ENCODE assay signal across 18 cellular contexts in genomic region chr1:40732756-40733301, GRCh38. TPM values are rescaled to one million over a fixed set of nuclear protein-coding genes. Genes with fewer than 3 reads are reported as not detected.
DNase-seq lines count a peak whose midpoint lies in the region; ATAC-seq and TF ChIP-seq lines count a peak whose summit lies in the region.
"Had no signal": no experiment of that assay in that cellular context is flagged by ENCODE, and none has a peak within 500 bp of the region (broad histone marks: within the 10 kb centered on the region; RNA-seq: fewer than 3 reads in every experiment).

No MANE protein-coding gene starts in this region.

- dilution Hi-C loops in mammary epithelial cell (cut with HindIII; ENCODE audit: low sequenced_read_pairs) = no loop called here

- no peaks in the 10 kb centered on the region for H3K36me3 ChIP-seq in mammary epithelial cell (ENCODE audit: insufficient read depth, low read length)
- H3K36me3 ChIP-seq: vagina had no signal

- peaks cover 16% of the 10 kb centered on the region for H3K4me1 ChIP-seq in mammary epithelial cell (ENCODE audit: insufficient read depth, low read length)

- in situ Hi-C loops in mammary epithelial cell (cut with MboI; ENCODE audit: low sequenced_read_pairs in 2 of 2) = no loop called here

- H3K4me3 Mint-ChIP-seq in MCF 10A (ENCODE audit: unreplicated experiment) (no peak overlapping the region), Calu3 (ENCODE audit: low read depth, unreplicated experiment) (no peak overlapping the region)
- H3K4me3 Mint-ChIP-seq in stimulated activated effector memory CD8-positive, alpha-beta T cell treated with anti-CD3 and anti-CD28 coated beads, Interleukin-12 subunit alpha, Interleukin-12 subunit beta, amount 100 ng/mL, for 72 hours = no peak overlapping the region
- H3K4me3 Mint-ChIP-seq: activated CD4-positive, alpha-beta T cell treated with anti-CD3 and anti-CD28 coated beads, Interleukin-2, amount 10 ng/mL, durations not matched to agents 24 days and 14 days had no signal

- H3K79me2 ChIP-seq in mammary epithelial cell (ENCODE audit: insufficient read depth, low read length) = peaks cover 83% of the 10 kb centered on the region

- peaks cover 16% of the 10 kb centered on the region for H3K4me1 Mint-ChIP-seq in MCF 10A (ENCODE audit: insufficient read depth, unreplicated experiment)
- peaks cover 41% of the 10 kb centered on the region for H3K4me1 Mint-ChIP-seq in stimulated activated effector memory CD8-positive, alpha-beta T cell treated with anti-CD3 and anti-CD28 coated beads, Interleukin-12 subunit alpha, Interleukin-12 subunit beta, amount 100 ng/mL, for 72 hours
- H3K4me1 Mint-ChIP-seq in Calu3 (ENCODE audit: low read depth, unreplicated experiment) = peaks cover 10% of the 10 kb centered on the region

- no peak overlapping the region for H3K9ac ChIP-seq in mammary epithelial cell (ENCODE audit: insufficient read depth, low read length)

- no peak overlapping the region for H3K27ac ChIP-seq in mammary epithelial cell (ENCODE audit: insufficient read depth, low read depth, low read length)
- H3K27ac ChIP-seq in VCaP = peak overlapping the region; percentile 75
- H3K27ac ChIP-seq: A549, skin epidermis, vagina had no signal

- peaks cover 6% of the 10 kb centered on the region for H3K36me3 Mint-ChIP-seq in MCF 10A (ENCODE audit: insufficient read depth, unreplicated experiment)
- H3K36me3 Mint-ChIP-seq in stimulated activated effector memory CD8-positive, alpha-beta T cell treated with anti-CD3 and anti-CD28 coated beads, Interleukin-12 subunit alpha, Interleukin-12 subunit beta, amount 100 ng/mL, for 72 hours = peaks cover 6% of the 10 kb centered on the region
- H3K36me3 Mint-ChIP-seq in Calu3 (ENCODE audit: insufficient read depth, unreplicated experiment) = no peaks in the 10 kb centered on the region

- H4K20me1 ChIP-seq in mammary epithelial cell (ENCODE audit: insufficient read depth, low read length) = no peaks in the 10 kb centered on the region

- H3K27me3 ChIP-seq in mammary epithelial cell (ENCODE audit: insufficient read depth, low read length) = no peaks in the 10 kb centered on the region
- H3K27me3 ChIP-seq: vagina had no signal

- H3K9me3 Mint-ChIP-seq in MCF 10A (ENCODE audit: unreplicated experiment) (no peaks in the 10 kb centered on the region), Calu3 (ENCODE audit: low read depth, unreplicated experiment) (no peaks in the 10 kb centered on the region)
- H3K9me3 Mint-ChIP-seq in stimulated activated effector memory CD8-positive, alpha-beta T cell treated with anti-CD3 and anti-CD28 coated beads, Interleukin-12 subunit alpha, Interleukin-12 subunit beta, amount 100 ng/mL, for 72 hours = no peaks in the 10 kb centered on the region
- H3K9me3 Mint-ChIP-seq: activated CD4-positive, alpha-beta T cell treated with anti-CD3 and anti-CD28 coated beads, Interleukin-2, amount 10 ng/mL, durations not matched to agents 24 days and 14 days; activated naive CD4-positive, alpha-beta T cell treated with anti-CD3 and anti-CD28 coated beads, Interleukin-2, amount 50 U/mL, for 72 hours had no signal

- intact Hi-C loops in MCF 10A (cut with micrococcal nuclease) = no loop called here
- intact Hi-C loops in mammary epithelial cell (cut with micrococcal nuclease) = no loop called here
- intact Hi-C loops in Calu3 (cut with micrococcal nuclease; ENCODE audit: unreplicated experiment) = no loop called here

- CTCF ChIA-PET in MCF 10A (lab: Yijun Ruan, JAX) (interaction anchor here (0.6 to 1.8 kb wide), 5 partner anchors 10 to 1949 kb away, joined by 3 to 8 read pairs (median 5); partner anchors contain the start of gene YBX1), mammary epithelial cell (lab: Charles Lee; ENCODE audit: low non-redundant PET) (interaction anchor here (0.6 kb wide), 1 partner anchor 64 kb away, joined by 7 read pairs; no protein-coding TSS in a partner anchor), Calu3 (lab: Charles Lee) (interaction anchor here (0.6 kb wide), 1 partner anchor 86 kb away, joined by 3 read pairs; no protein-coding TSS in a partner anchor)

- no peak overlapping the region for H2AFZ ChIP-seq in mammary epithelial cell (ENCODE audit: low read depth, low read length)

- H3K27me3 Mint-ChIP-seq in MCF 10A (ENCODE audit: insufficient read depth, unreplicated experiment) (no peaks in the 10 kb centered on the region), Calu3 (ENCODE audit: unreplicated experiment) (no peaks in the 10 kb centered on the region)
- H3K27me3 Mint-ChIP-seq: activated CD4-positive, alpha-beta T cell treated with anti-CD3 and anti-CD28 coated beads, Interleukin-2, amount 10 ng/mL, durations not matched to agents 24 days and 14 days had no signal

- TF ChIP-seq CTCF in MCF 10A (IDR thresholded peaks at IDR 0.05; ENCODE audit: unreplicated experiment) = no peak
- no peak for TF ChIP-seq CTCF in mammary epithelial cell (conservative IDR thresholded peaks at IDR 0.05 in 1 of 2, IDR thresholded peaks at IDR 0.05 in 1 of 2; ENCODE audit: extremely low read depth in 1 of 2, insufficient read depth in 1 of 2, low read depth in 1 of 2, low read length in 2 of 2)
- TF ChIP-seq CTCF in VCaP (conservative IDR thresholded peaks at IDR 0.05) = no peak
- TF ChIP-seq CTCF in Calu3 (IDR thresholded peaks at IDR 0.05; ENCODE audit: unreplicated experiment) = no peak

- peak; percentile 14 for DNase-seq in MCF 10A (ENCODE audit: unreplicated experiment)
- no peak for DNase-seq in mammary epithelial cell
- DNase-seq in fibroblast of peridontal ligament (ENCODE audit: extremely low read depth) = peak; percentile 23
- no peak for DNase-seq in stimulated activated effector memory CD8-positive, alpha-beta T cell treated with anti-CD3 and anti-CD28 coated beads, Interleukin-12 subunit alpha, Interleukin-12 subunit beta, amount 100 ng/mL, for 72 hours (ENCODE audit: low spot score in 2 of 2)
- no peak for DNase-seq in Calu3
- DNase-seq in NCI-H187 (lab: John Stamatoyannopoulos, UW) = no peak
- no peak for DNase-seq in amygdala (lab: John Stamatoyannopoulos, UW)
- DNase-seq: activated CD4-positive, alpha-beta T cell treated with anti-CD3 and anti-CD28 coated beads, Interleukin-2, amount 10 ng/mL, durations not matched to agents 24 days and 14 days; left cardiac atrium; NCI-H1694 treated with DMSO at 0.1 percent for 48 hours; NCI-H526 treated with DMSO at 0.1 percent for 48 hours had no signal

- H3K27ac Mint-ChIP-seq in MCF 10A (ENCODE audit: low read depth, unreplicated experiment) = peak overlapping the region; percentile 39
- peak overlapping the region; percentile 54 for H3K27ac Mint-ChIP-seq in stimulated activated effector memory CD8-positive, alpha-beta T cell treated with anti-CD3 and anti-CD28 coated beads, Interleukin-12 subunit alpha, Interleukin-12 subunit beta, amount 100 ng/mL, for 72 hours
- H3K27ac Mint-ChIP-seq in Calu3 (ENCODE audit: unreplicated experiment) = no peak overlapping the region
- H3K27ac Mint-ChIP-seq: activated CD4-positive, alpha-beta T cell treated with anti-CD3 and anti-CD28 coated beads, Interleukin-2, amount 10 ng/mL, durations not matched to agents 24 days and 14 days; activated naive CD4-positive, alpha-beta T cell treated with anti-CD3 and anti-CD28 coated beads, Interleukin-2, amount 50 U/mL, for 72 hours had no signal

- POLR2A ChIA-PET in MCF 10A (lab: Yijun Ruan, JAX) = interaction anchor here (0.6 to 2.7 kb wide), 7 partner anchors 10 to 49 kb away, joined by 3 to 14 read pairs (median 4); partner anchors contain the start of gene NFYC

- no peak overlapping the region for H3K4me2 ChIP-seq in mammary epithelial cell (ENCODE audit: insufficient read depth, low read depth, low read length)
- H3K4me2 ChIP-seq: A549 had no signal

- BruUV-seq in MCF 10A (replicated peaks; lab: Mats Ljungman, UMichigan) (no TSS peak), mammary epithelial cell (replicated peaks; lab: Mats Ljungman, UMichigan) (no TSS peak), Calu3 (replicated peaks; lab: Mats Ljungman, UMichigan) (no TSS peak)

- no peaks in the 10 kb centered on the region for H3K9me3 ChIP-seq in mammary epithelial cell (replicated peaks; ENCODE audit: insufficient read depth, low read length)
- H3K9me3 ChIP-seq: A549, vagina had no signal

- 100% methylated on average over 1 of the region's 2 CpGs for WGBS in mammary epithelial cell (ENCODE audit: low coverage, missing lambda C conversion rate)

- peak; percentile 36 for ATAC-seq in stimulated activated effector memory CD8-positive, alpha-beta T cell treated with anti-CD3 and anti-CD28 coated beads, Interleukin-12 subunit alpha, Interleukin-12 subunit beta, amount 100 ng/mL, for 72 hours
- ATAC-seq: A549, left cardiac atrium had no signal

- H3K4me3 ChIP-seq in mammary epithelial cell (replicated peaks in 1 of 3; ENCODE audit: insufficient read depth in 1 of 3, low read depth in 2 of 3, low read length in 3 of 3) = no peak overlapping the region
- H3K4me3 ChIP-seq: A549, skin epidermis, vagina had no signal

RNA-seq across cellular contexts. Expression of gene NFYC, which starts 41.3 kb away (rescaled TPM):
- total RNA-seq in MCF 10A (2022) = 66.4 and 69.6 TPM in 2 replicates
- 10 to 100 TPM; 32.0 to 48.7 TPM for total RNA-seq in mammary epithelial cell
- 57.0 TPM for polyA plus RNA-seq in mammary epithelial cell
- polyA minus RNA-seq in mammary epithelial cell = 26.7 TPM
- 65.5 and 66.0 TPM in 2 replicates for total RNA-seq in Calu3 (2022)

RNA-seq across cellular contexts. Expression of gene KCNQ4, which starts 50.8 kb away (rescaled TPM):
- total RNA-seq in MCF 10A (2022) (not detected in 2 replicates), mammary epithelial cell (not detected), Calu3 (2022) (0.92 and 1.4 TPM in 2 replicates)
- polyA plus RNA-seq in mammary epithelial cell = 0.02 TPM
- not detected for polyA minus RNA-seq in mammary epithelial cell
- total RNA-seq: H4, pulmonary artery endothelial cell had no signal

Comparison
In these comparisons a context has a peak if more than half of its experiments do, and no peak if none do; other contexts are left out.
1. DNase-seq: peak in MCF 10A (single experiment) and fibroblast of peridontal ligament (single experiment); none in mammary epithelial cell (single experiment), stimulated activated effector memory CD8-positive, alpha-beta T cell treated with anti-CD3 and anti-CD28 coated beads, Interleukin-12 subunit alpha, Interleukin-12 subunit beta, amount 100 ng/mL, for 72 hours (0 of 2), Calu3 (single experiment), NCI-H187 (0 of 2) and amygdala (0 of 56).